10 cellular contexts compared by ENCODE assay signal in genomic region chr1:116330342-116330652, GRCh38. TPM values are rescaled to one million over a fixed set of nuclear protein-coding genes. Genes with fewer than 3 reads are reported as not detected.
DNase-seq lines count a peak whose midpoint lies in the region; ATAC-seq and TF ChIP-seq lines count a peak whose summit lies in the region.
"Had no signal": no experiment of that assay in that cellular context is flagged by ENCODE, and none has a peak within 500 bp of the region (broad histone marks: within the 10 kb centered on the region; RNA-seq: fewer than 3 reads in every experiment).

No MANE protein-coding gene starts in this region.

- no peak for ATAC-seq in HG02759 (IDR thresholded peaks at IDR 0.05; ENCODE audit: unreplicated experiment)

- 39% methylated on average over 4 of the region's 4 CpGs for WGBS in thymus

- H3K27ac ChIP-seq in thymus (ENCODE audit: low read depth), result peak overlapping the region; percentile 33

- no peaks in the 10 kb centered on the region for H3K36me3 ChIP-seq in kidney epithelial cell (ENCODE audit: control insufficient read depth, insufficient read depth, low read length)
- no peaks in the 10 kb centered on the region for H3K36me3 ChIP-seq in thymus (ENCODE audit: control insufficient read depth, insufficient read depth)

- peaks cover 32% of the 10 kb centered on the region for H3K4me1 ChIP-seq in thymus (ENCODE audit: control insufficient read depth, insufficient read depth, low read length)

- DNase-seq in NCI-H1092 (lab: John Stamatoyannopoulos, UW) (peak; percentile 48), NCI-H748 treated with DMSO at 0.1 percent for 48 hours (lab: John Stamatoyannopoulos, UW) (peak; percentile 94), kidney epithelial cell (ENCODE audit: low read depth) (peak; percentile 42), SK-N-DZ (ENCODE audit: low spot score) (no peak), GM13976 (ENCODE audit: low spot score) (no peak)
- DNase-seq: activated T-cell treated with anti-CD3 and anti-CD28 coated beads for 4 hours; Calu3; effector CD8-positive, alpha-beta T cell had no signal

- in situ Hi-C loops in GM13976 (cut with MboI; ENCODE audit: low sequenced_read_pairs, unreplicated experiment), result no loop called here

- TF ChIP-seq CTCF in kidney epithelial cell (IDR thresholded peaks at IDR 0.05; ENCODE audit: insufficient read depth, low read length, poor library complexity, severe bottlenecking), result no peak
- no peak for TF ChIP-seq CTCF in GM13976 (IDR thresholded peaks at IDR 0.05; ENCODE audit: borderline replicate concordance, control extremely low read depth, extremely low read depth, insufficient read depth, missing control alignments)

- H3K9me3 ChIP-seq in thymus (ENCODE audit: control insufficient read depth), result no peaks in the 10 kb centered on the region

- H3K4me3 ChIP-seq in kidney epithelial cell (ENCODE audit: low read depth, low read length), result no peak overlapping the region
- no peak overlapping the region for H3K4me3 ChIP-seq in thymus (ENCODE audit: low read length)

- no peaks in the 10 kb centered on the region for H3K27me3 ChIP-seq in kidney epithelial cell (ENCODE audit: control insufficient read depth, insufficient read depth, low read length)
- no peaks in the 10 kb centered on the region for H3K27me3 ChIP-seq in thymus (ENCODE audit: control insufficient read depth, insufficient read depth)

RNA-seq across cellular contexts. Expression of gene ATP1A1, which starts 42.7 kb away (rescaled TPM):
- 216 and 239 TPM in 2 replicates for total RNA-seq in kidney epithelial cell
- polyA plus RNA-seq in thymus, result 146 TPM
- polyA plus RNA-seq in SK-N-DZ (2014; cell fraction: cytosol; rRNA removed), result 60.5 and 73.8 TPM in 2 replicates
- 64.6 and 149 TPM in 2 replicates for polyA plus RNA-seq in SK-N-DZ (2014; cell fraction: nucleus; rRNA removed)

Comparison
In these comparisons a context has a peak if more than half of its experiments do, and no peak if none do; other contexts are left out.
1. DNase-seq: peak in NCI-H1092 (single experiment), NCI-H748 treated with DMSO at 0.1 percent for 48 hours (single experiment) and kidney epithelial cell (single experiment); none in SK-N-DZ (single experiment) and GM13976 (single experiment).